ENCODE assay signal across 34 cellular contexts in genomic region chr7:110075450-110075849, GRCh38.
"Had no signal": no experiment of that assay in that cellular context is flagged by ENCODE, and none has a peak within 500 bp of the region (broad histone marks: within the 10 kb centered on the region; RNA-seq: fewer than 3 reads in every experiment).

No MANE protein-coding gene starts in this region.

- H3K4me3 ChIP-seq: MG63 had no signal

- H3K9ac ChIP-seq: KMS-11 had no signal

- H3K36me3 ChIP-seq: MG63 had no signal

- H3K27ac ChIP-seq: KMS-11 had no signal

- H3K9me3 ChIP-seq: MG63 had no signal

- H3K4me2 ChIP-seq: KMS-11 had no signal

- DNase-seq: Karpas-422, Kasumi-1, MG63, MM.1S, MV-4-11, NCI-H1048, NCI-H1092, NCI-H1092 treated with DMSO at 0.1 percent for 48 hours, NCI-H1105, NCI-H1105 treated with DMSO at 0.1 percent for 48 hours, NCI-H1417, NCI-H1417 treated with DMSO at 0.1 percent for 48 hours, NCI-H1436, NCI-H1436 treated with DMSO at 0.1 percent for 48 hours, NCI-H146, NCI-H1694, NCI-H1694 treated with DMSO at 0.1 percent for 48 hours, NCI-H187, NCI-H187 treated with DMSO at 0.1 percent for 48 hours, NCI-H1930, NCI-H2029, NCI-H2029 treated with DMSO at 0.1 percent for 48 hours, NCI-H2081, NCI-H2081 treated with DMSO at 0.1 percent for 48 hours, NCI-H2107, NCI-H2171, NCI-H2171 treated with DMSO at 0.1 percent for 48 hours, NCI-H226, NCI-H345, NCI-H446, NCI-H446 treated with DMSO at 0.1 percent for 48 hours, NCI-H510A, NCI-H510A treated with DMSO at 0.1 percent for 48 hours had no signal

- H3K27me3 ChIP-seq: MG63 had no signal
